In the genomic region with DNA sequence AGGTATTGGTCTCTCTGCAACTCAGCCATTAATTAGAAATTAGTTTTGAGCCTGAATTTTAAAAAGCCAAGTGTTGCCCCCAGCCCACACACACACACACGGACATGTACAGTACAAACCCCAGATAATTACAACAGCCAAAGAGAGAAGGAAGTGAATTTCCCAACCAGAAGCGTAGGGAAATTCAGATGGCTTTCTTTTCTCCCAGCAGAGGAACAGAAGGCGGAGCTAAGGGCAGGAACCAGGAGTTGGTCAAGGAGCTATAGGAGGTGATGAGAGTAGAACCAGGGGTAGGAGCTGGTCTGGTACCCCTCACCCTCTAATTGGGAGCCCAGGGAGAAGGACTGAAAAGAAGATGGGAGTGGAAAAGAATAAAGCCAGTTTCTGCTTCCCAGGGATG, we compare ENCODE assay signal across 23 cellular contexts. TPM values are rescaled to one million over a fixed set of nuclear protein-coding genes. Genes with fewer than 3 reads are reported as not detected.
DNase-seq lines count a peak whose midpoint lies in the region; ATAC-seq and TF ChIP-seq lines count a peak whose summit lies in the region.
"Had no signal": no experiment of that assay in that cellular context is flagged by ENCODE, and none has a peak within 500 bp of the region (broad histone marks: within the 10 kb centered on the region; RNA-seq: fewer than 3 reads in every experiment).

No MANE protein-coding gene starts in this region.

- no peak for ATAC-seq in central memory CD8-positive, alpha-beta T cell (replicated peaks; ENCODE audit: extremely low read depth, poor library complexity, severe bottlenecking)
- ATAC-seq in GM18517 (IDR thresholded peaks at IDR 0.05; ENCODE audit: unreplicated experiment), result no peak
- ATAC-seq: activated T-cell treated with anti-CD3 and anti-CD28 coated beads, Interleukin-2, amount 50 U/mL, for 72 hours; PC-3 had no signal

- no peaks in the 10 kb centered on the region for H3K9me3 Mint-ChIP-seq in activated T-cell treated with anti-CD3 and anti-CD28 coated beads, Interleukin-2, amount 50 U/mL, for 24 hours
- H3K9me3 Mint-ChIP-seq in IgD-negative memory B cell, result no peaks in the 10 kb centered on the region
- no peaks in the 10 kb centered on the region for H3K9me3 Mint-ChIP-seq in central memory CD8-positive, alpha-beta T cell
- H3K9me3 Mint-ChIP-seq: activated T-cell treated with anti-CD3 and anti-CD28 coated beads, Interleukin-2, amount 50 U/mL, for 72 hours; T-helper 2 cell treated with Interferon-gamma antibody and Interleukin-4, amounts not matched to agents 5 μg/mL and 100 μg/mL, for 36 hours had no signal

- H3K36me3 Mint-ChIP-seq in activated T-cell treated with anti-CD3 and anti-CD28 coated beads, Interleukin-2, amount 50 U/mL, for 24 hours (ENCODE audit: low read depth), result peaks cover 67% of the 10 kb centered on the region
- H3K36me3 Mint-ChIP-seq in IgD-negative memory B cell, result no peaks in the 10 kb centered on the region
- H3K36me3 Mint-ChIP-seq in central memory CD8-positive, alpha-beta T cell (ENCODE audit: insufficient read depth), result peaks cover 12% of the 10 kb centered on the region

- H3K4me1 Mint-ChIP-seq in activated T-cell treated with anti-CD3 and anti-CD28 coated beads, Interleukin-2, amount 50 U/mL, for 24 hours (ENCODE audit: low read depth), result peaks cover 21% of the 10 kb centered on the region
- H3K4me1 Mint-ChIP-seq in IgD-negative memory B cell, result peaks cover 18 to 21% (median 19%) of the 10 kb centered on the region in 3 donors
- peaks cover 36% of the 10 kb centered on the region for H3K4me1 Mint-ChIP-seq in central memory CD8-positive, alpha-beta T cell

- peak overlapping the region; percentile 87 for H3K27ac ChIP-seq in neutrophil
- H3K27ac ChIP-seq: esophagus squamous epithelium, uterus had no signal

- peak overlapping the region; percentile 59 for H3K27ac Mint-ChIP-seq in activated T-cell treated with anti-CD3 and anti-CD28 coated beads, Interleukin-2, amount 50 U/mL, for 24 hours
- peak overlapping the region; percentile 31 to 58 (median 55) for H3K27ac Mint-ChIP-seq in IgD-negative memory B cell
- peak overlapping the region; percentile 21 for H3K27ac Mint-ChIP-seq in central memory CD8-positive, alpha-beta T cell (ENCODE audit: low read depth)
- H3K27ac Mint-ChIP-seq: activated T-cell treated with anti-CD3 and anti-CD28 coated beads, Interleukin-2, amount 50 U/mL, for 72 hours; T-helper 2 cell treated with Interferon-gamma antibody and Interleukin-4, amounts not matched to agents 5 μg/mL and 100 μg/mL, for 36 hours had no signal

- no peaks in the 10 kb centered on the region for H3K9me3 ChIP-seq in neutrophil
- H3K9me3 ChIP-seq: esophagus squamous epithelium, uterus had no signal

- no peaks in the 10 kb centered on the region for H3K27me3 ChIP-seq in neutrophil
- H3K27me3 ChIP-seq: esophagus squamous epithelium, uterus had no signal

- H3K36me3 ChIP-seq in neutrophil, result no peaks in the 10 kb centered on the region
- H3K36me3 ChIP-seq: uterus had no signal

- peaks cover 95 to 100% of the 10 kb centered on the region in 2 experiments for H3K4me1 ChIP-seq in neutrophil (ENCODE audit: control insufficient read depth in 1 of 2, insufficient read depth in 1 of 2, low read depth in 1 of 2, low read length in 1 of 2)

- H3K4me3 ChIP-seq in neutrophil (ENCODE audit: low read depth in 1 of 2, low read length in 1 of 2), result peak overlapping the region; percentile 25 to 47
- H3K4me3 ChIP-seq: esophagus squamous epithelium, uterus had no signal

- no peaks in the 10 kb centered on the region for H3K27me3 Mint-ChIP-seq in activated T-cell treated with anti-CD3 and anti-CD28 coated beads, Interleukin-2, amount 50 U/mL, for 24 hours
- no peaks in the 10 kb centered on the region for H3K27me3 Mint-ChIP-seq in IgD-negative memory B cell
- H3K27me3 Mint-ChIP-seq in central memory CD8-positive, alpha-beta T cell, result no peaks in the 10 kb centered on the region

- DNase-seq in activated T-cell treated with anti-CD3 and anti-CD28 coated beads, Interleukin-2, amount 50 U/mL, for 24 hours, result no peak
- no peak for DNase-seq in activated T-cell treated with anti-CD3 and anti-CD28 coated beads for 4 hours
- no peak for DNase-seq in central memory CD8-positive, alpha-beta T cell (ENCODE audit: low spot score in 2 of 2)
- DNase-seq in DMS153 (lab: John Stamatoyannopoulos, UW), result no peak
- DNase-seq in NCI-H1436 (lab: John Stamatoyannopoulos, UW), result no peak
- DNase-seq: activated CD4-positive, CD25-positive, alpha-beta regulatory T cell; activated T-cell treated with anti-CD3 and anti-CD28 coated beads, Interleukin-2, amount 50 U/mL, for 72 hours; amniotic stem cell; central memory CD4-positive, alpha-beta T cell; DND-41; effector CD4-positive, alpha-beta T cell; esophagus squamous epithelium; Karpas-422; NCI-H2171 treated with DMSO at 0.1 percent for 48 hours; NCI-H774; PC-3; SIG-M5; stimulated activated CD4-positive, alpha-beta T cell treated with anti-CD3 and anti-CD28 coated beads, Interleukin-4, amount 100 ng/mL, for 4 hours; uterus had no signal

- no peak for TF ChIP-seq CTCF in neutrophil (IDR thresholded peaks at IDR 0.05)

- H3K4me3 Mint-ChIP-seq in activated T-cell treated with anti-CD3 and anti-CD28 coated beads, Interleukin-2, amount 50 U/mL, for 24 hours, result no peak overlapping the region
- H3K4me3 Mint-ChIP-seq in IgD-negative memory B cell, result peak overlapping the region in 1 of 4 donors; percentile 65
- H3K4me3 Mint-ChIP-seq in central memory CD8-positive, alpha-beta T cell, result no peak overlapping the region
- H3K4me3 Mint-ChIP-seq: activated T-cell treated with anti-CD3 and anti-CD28 coated beads, Interleukin-2, amount 50 U/mL, for 72 hours; T-helper 2 cell treated with Interferon-gamma antibody and Interleukin-4, amounts not matched to agents 5 μg/mL and 100 μg/mL, for 36 hours had no signal

RNA-seq across cellular contexts. Expression of gene ZBTB9, which starts 3.9 kb away (rescaled TPM):
- 9.0 TPM for polyA plus RNA-seq in IgD-negative memory B cell

RNA-seq across cellular contexts. Expression of gene SYNGAP1, which starts 30.6 kb away (rescaled TPM):
- polyA plus RNA-seq in IgD-negative memory B cell, result 0.54 TPM

RNA-seq across cellular contexts. Expression of gene CUTA, which starts 32.5 kb away (rescaled TPM):
- polyA plus RNA-seq in IgD-negative memory B cell, result 449 TPM

RNA-seq across cellular contexts. Expression of gene PHF1, which starts 39.6 kb away (rescaled TPM):
- 77.0 TPM for polyA plus RNA-seq in IgD-negative memory B cell

RNA-seq across cellular contexts. Expression of gene KIFC1, which starts 58.8 kb away (rescaled TPM):
- polyA plus RNA-seq in IgD-negative memory B cell, result 0.23 TPM
